Comparison of ENCODE assay signal across 8 cellular contexts in the genomic region with DNA sequence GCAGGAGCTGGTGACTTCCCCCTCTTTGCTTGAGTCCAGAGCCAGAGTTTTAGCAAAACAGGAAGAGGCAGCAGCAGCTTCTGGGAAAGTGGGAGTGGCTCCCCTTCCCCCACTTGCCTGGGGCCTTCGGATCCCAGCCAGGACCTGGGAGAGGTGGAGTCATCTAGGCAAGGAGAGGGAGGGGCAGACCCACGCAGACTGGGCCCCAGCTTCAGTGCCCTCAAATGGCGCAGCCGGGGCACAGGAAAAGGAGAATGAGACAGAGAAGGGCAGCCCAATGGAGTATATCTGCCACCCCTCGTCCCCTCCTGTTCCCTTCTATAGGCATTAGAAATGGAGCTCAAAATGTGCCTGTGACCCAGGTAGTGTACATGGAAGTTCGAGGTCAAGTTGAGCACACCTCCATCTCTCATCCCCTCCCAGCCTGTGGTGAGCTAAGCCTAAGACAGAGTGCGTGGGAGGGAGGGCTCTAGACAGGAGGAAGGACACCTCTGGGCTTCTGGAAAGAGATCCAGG. TPM values are rescaled to one million over a fixed set of nuclear protein-coding genes. Genes with fewer than 3 reads are reported as not detected.
DNase-seq lines count a peak whose midpoint lies in the region; ATAC-seq and TF ChIP-seq lines count a peak whose summit lies in the region.

No MANE protein-coding gene starts in this region.

- H3K27ac Mint-ChIP-seq in neural crest cell (ENCODE audit: unreplicated experiment), result peak overlapping the region; percentile 27
- H3K27ac Mint-ChIP-seq in effector memory CD8-positive, alpha-beta T cell, result peak overlapping the region in 1 of 2 donors; percentile 17

- TF ChIP-seq CTCF in RWPE1 (conservative IDR thresholded peaks at IDR 0.05; ENCODE audit: low read depth) (no peak), neural crest cell (conservative IDR thresholded peaks at IDR 0.05) (no peak)

- peak overlapping the region; percentile 91 for H3K27ac ChIP-seq in RWPE1
- H3K27ac ChIP-seq in epithelial cell of prostate, result peak overlapping the region; percentile 52

- POLR2A ChIA-PET in RWPE1 (lab: Yijun Ruan, JAX; ENCODE audit: low non-redundant PET), result interaction anchor here (0.6 to 2.1 kb wide), 5 partner anchors 8 to 1478 kb away, joined by 3 to 8 read pairs (median 3); no protein-coding TSS in a partner anchor

- peak overlapping the region; percentile 54 for H3K4me3 Mint-ChIP-seq in neural crest cell
- no peak overlapping the region for H3K4me3 Mint-ChIP-seq in effector memory CD8-positive, alpha-beta T cell

- CTCF ChIA-PET in RWPE1 (lab: Yijun Ruan, JAX), result interaction anchor here (0.6 to 1.9 kb wide), 6 partner anchors 9 to 22 kb away, joined by 3 to 11 read pairs (median 3); no protein-coding TSS in a partner anchor

- H3K27me3 Mint-ChIP-seq in neural crest cell (ENCODE audit: low read depth), result no peaks in the 10 kb centered on the region
- no peaks in the 10 kb centered on the region for H3K27me3 Mint-ChIP-seq in effector memory CD8-positive, alpha-beta T cell

- no peaks in the 10 kb centered on the region for H3K9me3 Mint-ChIP-seq in neural crest cell
- no peaks in the 10 kb centered on the region for H3K9me3 Mint-ChIP-seq in effector memory CD8-positive, alpha-beta T cell

- ATAC-seq in effector memory CD8-positive, alpha-beta T cell (replicated peaks), result no peak
- ATAC-seq in GM21423 (IDR thresholded peaks at IDR 0.05; ENCODE audit: unreplicated experiment), result no peak
- no peak for ATAC-seq in GM21515 (IDR thresholded peaks at IDR 0.05; ENCODE audit: unreplicated experiment)

- DNase-seq in GDM1 (lab: John Stamatoyannopoulos, UW), result peak; percentile 35
- DNase-seq in RWPE1 (ENCODE audit: low spot score), result peak; percentile 95
- DNase-seq in epithelial cell of prostate (ENCODE audit: low read depth, low spot score), result no peak
- peak; percentile 33 for DNase-seq in neural crest cell (ENCODE audit: low read depth, low spot score)
- no peak for DNase-seq in effector memory CD8-positive, alpha-beta T cell
- no peak for DNase-seq in stimulated activated CD4-positive, alpha-beta T cell treated with anti-CD3 and anti-CD28 coated beads, Interleukin-4, amount 100 ng/mL, for 4 hours

- peaks cover 35% of the 10 kb centered on the region for H3K4me1 Mint-ChIP-seq in neural crest cell
- peaks cover 39 to 42% of the 10 kb centered on the region in 2 donors for H3K4me1 Mint-ChIP-seq in effector memory CD8-positive, alpha-beta T cell (ENCODE audit: low read depth in 2 of 2)

- H3K36me3 Mint-ChIP-seq in neural crest cell (ENCODE audit: low read depth), result no peaks in the 10 kb centered on the region
- H3K36me3 Mint-ChIP-seq in effector memory CD8-positive, alpha-beta T cell (ENCODE audit: insufficient read depth), result peaks cover 13% of the 10 kb centered on the region

RNA-seq across cellular contexts. Expression of a gene that starts 9.3 kb away (rescaled TPM):
- 76.0 and 76.6 TPM in 2 replicates for total RNA-seq in neural crest cell

RNA-seq across cellular contexts. Expression of a gene that starts 56.0 kb away (rescaled TPM):
- 11.6 and 13.0 TPM in 2 replicates for total RNA-seq in neural crest cell

Comparison
In these comparisons a context has a peak if more than half of its experiments do, and no peak if none do; other contexts are left out.
1. DNase-seq: peak in GDM1 (single experiment), RWPE1 (single experiment) and neural crest cell (single experiment); none in epithelial cell of prostate (single experiment), effector memory CD8-positive, alpha-beta T cell (0 of 3) and stimulated activated CD4-positive, alpha-beta T cell treated with anti-CD3 and anti-CD28 coated beads, Interleukin-4, amount 100 ng/mL, for 4 hours (0 of 2).